ENCODE assay signal across 19 cellular contexts in the genomic region with DNA sequence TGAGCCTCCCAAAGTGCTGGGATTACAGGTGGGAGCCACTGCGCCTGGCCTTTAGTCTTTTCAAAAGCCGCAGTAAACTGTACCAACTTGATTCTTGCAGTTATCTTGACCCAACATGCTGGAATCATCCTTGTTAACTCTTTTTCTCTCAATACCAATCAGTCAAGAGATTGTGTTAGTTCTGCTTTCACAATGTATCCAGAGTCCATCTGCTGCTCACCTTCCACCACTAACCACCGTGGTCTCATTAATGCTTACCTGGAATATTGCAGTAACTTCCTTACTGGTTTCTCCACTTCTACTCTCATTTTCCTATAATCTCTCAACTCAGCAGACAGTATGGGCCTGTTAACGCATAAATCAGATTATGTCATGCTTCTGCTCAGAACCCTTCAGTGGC.
"Had no signal": no experiment of that assay in that cellular context is flagged by ENCODE, and none has a peak within 500 bp of the region (broad histone marks: within the 10 kb centered on the region; RNA-seq: fewer than 3 reads in every experiment).

No MANE protein-coding gene starts in this region.

- H3K27ac ChIP-seq: foreskin keratinocyte, suprapubic skin, thyroid gland had no signal

- H3K4me3 ChIP-seq: suprapubic skin, thyroid gland had no signal

- H3K4me1 ChIP-seq: foreskin keratinocyte, suprapubic skin, thyroid gland had no signal

- H3K9me3 ChIP-seq: suprapubic skin, thyroid gland had no signal

- H3K27me3 ChIP-seq: foreskin keratinocyte, suprapubic skin, thyroid gland had no signal

- H3K4me3 Mint-ChIP-seq: dendritic cell treated with granulocyte-macrophage colony-stimulating factor and Interleukin-4, amounts not matched to agents 40 ng/mL and 50 ng/mL, for 4 days; effector memory CD8-positive, alpha-beta T cell; mesothelial cell of epicardium; natural killer cell; neural crest cell; type B pancreatic cell had no signal

- H3K27me3 Mint-ChIP-seq: dendritic cell treated with granulocyte-macrophage colony-stimulating factor and Interleukin-4, amounts not matched to agents 40 ng/mL and 50 ng/mL, for 4 days; effector memory CD8-positive, alpha-beta T cell; type B pancreatic cell had no signal

- H3K27ac Mint-ChIP-seq: dendritic cell treated with granulocyte-macrophage colony-stimulating factor and Interleukin-4, amounts not matched to agents 40 ng/mL and 50 ng/mL, for 4 days; effector memory CD8-positive, alpha-beta T cell; mesothelial cell of epicardium; natural killer cell; type B pancreatic cell had no signal

- H3K4me1 Mint-ChIP-seq: mesothelial cell of epicardium, neural crest cell had no signal

- ATAC-seq: effector memory CD8-positive, alpha-beta T cell; foreskin keratinocyte; left colon; natural killer cell; right cardiac atrium; stimulated activated naive CD8-positive, alpha-beta T cell treated with anti-CD3 and anti-CD28 coated beads, Interleukin-15, Interleukin-2, amounts not matched to agents 100 U/mL and 50 U/mL, for 24 hours had no signal

- H3K9me3 Mint-ChIP-seq: dendritic cell treated with granulocyte-macrophage colony-stimulating factor and Interleukin-4, amounts not matched to agents 40 ng/mL and 50 ng/mL, for 4 days; effector memory CD8-positive, alpha-beta T cell; mesothelial cell of epicardium; natural killer cell; neural crest cell; type B pancreatic cell had no signal

- DNase-seq: effector memory CD8-positive, alpha-beta T cell; erythroblast; foreskin keratinocyte; head of caudate nucleus; hippocampal formation; left colon; mammary epithelial cell; natural killer cell; posterior cingulate gyrus; right cardiac atrium; small intestine; stimulated activated CD4-positive, alpha-beta T cell treated with anti-CD3 and anti-CD28 coated beads, Interleukin-12 subunit alpha, Interleukin-12 subunit beta, amount 100 ng/mL, for 4 hours; stimulated activated naive CD8-positive, alpha-beta T cell treated with anti-CD3 and anti-CD28 coated beads, Interleukin-15, Interleukin-2, amounts not matched to agents 100 U/mL and 50 U/mL, for 24 hours; thyroid gland had no signal
